ENCODE assay signal across 8 cellular contexts in the genomic region with DNA sequence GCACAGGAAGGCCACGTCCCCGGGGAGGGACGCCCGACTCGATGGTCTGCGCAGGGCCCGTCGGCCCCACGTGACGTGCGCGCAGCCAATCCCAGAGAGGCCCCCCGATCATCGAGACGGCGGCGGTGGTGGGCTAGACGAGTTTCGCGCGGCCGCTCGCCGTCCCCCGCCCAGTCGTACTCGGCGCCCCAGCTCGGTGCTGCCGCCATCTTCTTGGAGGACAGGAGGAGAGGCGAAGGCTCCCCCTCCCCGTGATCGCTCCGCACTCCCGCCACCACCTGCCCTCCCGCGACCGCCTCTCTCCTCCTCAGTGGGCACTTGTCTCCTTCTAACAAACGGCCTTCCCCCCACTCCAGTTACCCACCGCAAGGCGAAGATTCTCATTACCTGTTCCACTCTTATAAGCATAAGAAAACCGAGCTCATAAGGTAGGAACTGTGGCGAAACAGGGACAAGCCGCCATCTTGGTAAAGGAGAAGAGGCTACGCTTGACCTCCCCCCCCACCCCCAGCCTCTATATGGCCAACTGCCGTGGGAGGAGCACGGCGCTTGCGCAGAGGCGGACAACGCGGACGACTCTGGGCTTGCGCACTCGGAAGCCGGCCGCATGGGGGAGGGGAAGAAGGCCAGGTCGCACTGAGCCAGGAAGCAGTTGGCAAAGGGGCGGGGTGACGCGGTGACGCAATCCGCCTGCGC. TPM values are rescaled to one million over a fixed set of nuclear protein-coding genes. Genes with fewer than 3 reads are reported as not detected.
DNase-seq lines count a peak whose midpoint lies in the region; ATAC-seq lines count a peak whose summit lies in the region.

A gene with protein sequence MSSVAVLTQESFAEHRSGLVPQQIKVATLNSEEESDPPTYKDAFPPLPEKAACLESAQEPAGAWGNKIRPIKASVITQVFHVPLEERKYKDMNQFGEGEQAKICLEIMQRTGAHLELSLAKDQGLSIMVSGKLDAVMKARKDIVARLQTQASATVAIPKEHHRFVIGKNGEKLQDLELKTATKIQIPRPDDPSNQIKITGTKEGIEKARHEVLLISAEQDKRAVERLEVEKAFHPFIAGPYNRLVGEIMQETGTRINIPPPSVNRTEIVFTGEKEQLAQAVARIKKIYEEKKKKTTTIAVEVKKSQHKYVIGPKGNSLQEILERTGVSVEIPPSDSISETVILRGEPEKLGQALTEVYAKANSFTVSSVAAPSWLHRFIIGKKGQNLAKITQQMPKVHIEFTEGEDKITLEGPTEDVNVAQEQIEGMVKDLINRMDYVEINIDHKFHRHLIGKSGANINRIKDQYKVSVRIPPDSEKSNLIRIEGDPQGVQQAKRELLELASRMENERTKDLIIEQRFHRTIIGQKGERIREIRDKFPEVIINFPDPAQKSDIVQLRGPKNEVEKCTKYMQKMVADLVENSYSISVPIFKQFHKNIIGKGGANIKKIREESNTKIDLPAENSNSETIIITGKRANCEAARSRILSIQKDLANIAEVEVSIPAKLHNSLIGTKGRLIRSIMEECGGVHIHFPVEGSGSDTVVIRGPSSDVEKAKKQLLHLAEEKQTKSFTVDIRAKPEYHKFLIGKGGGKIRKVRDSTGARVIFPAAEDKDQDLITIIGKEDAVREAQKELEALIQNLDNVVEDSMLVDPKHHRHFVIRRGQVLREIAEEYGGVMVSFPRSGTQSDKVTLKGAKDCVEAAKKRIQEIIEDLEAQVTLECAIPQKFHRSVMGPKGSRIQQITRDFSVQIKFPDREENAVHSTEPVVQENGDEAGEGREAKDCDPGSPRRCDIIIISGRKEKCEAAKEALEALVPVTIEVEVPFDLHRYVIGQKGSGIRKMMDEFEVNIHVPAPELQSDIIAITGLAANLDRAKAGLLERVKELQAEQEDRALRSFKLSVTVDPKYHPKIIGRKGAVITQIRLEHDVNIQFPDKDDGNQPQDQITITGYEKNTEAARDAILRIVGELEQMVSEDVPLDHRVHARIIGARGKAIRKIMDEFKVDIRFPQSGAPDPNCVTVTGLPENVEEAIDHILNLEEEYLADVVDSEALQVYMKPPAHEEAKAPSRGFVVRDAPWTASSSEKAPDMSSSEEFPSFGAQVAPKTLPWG (N-terminal part only) (minus strand): TSS at position 490 of the 696 bp plus-strand sequence. CDS start 48,803 bp downstream, outside the sequence.

- peaks cover 52% of the 10 kb centered on the region for H4K20me1 ChIP-seq in BLaER1

- H3K4me2 ChIP-seq in BLaER1 = peak within 1 kb of the TSS; percentile 81

- peak within 1 kb of the TSS; percentile 99 for H3K27ac ChIP-seq in BLaER1

- no peaks in the 10 kb centered on the region for H3K27me3 Mint-ChIP-seq in activated CD4-positive, alpha-beta T cell treated with anti-CD3 and anti-CD28 coated beads, Interleukin-2, amount 10 ng/mL, durations not matched to agents 7 days and 5 days

- peak within 1 kb of the TSS; percentile 98 for H3K9ac ChIP-seq in BLaER1

- H3K4me1 ChIP-seq in BLaER1 = peaks cover 75% of the 10 kb centered on the region

- peaks cover 40% of the 10 kb centered on the region for H3K36me3 Mint-ChIP-seq in activated CD4-positive, alpha-beta T cell treated with anti-CD3 and anti-CD28 coated beads, Interleukin-2, amount 10 ng/mL, durations not matched to agents 7 days and 5 days (ENCODE audit: low read depth)

- peak; percentile 67 for ATAC-seq in GM19328 (IDR thresholded peaks at IDR 0.05; ENCODE audit: unreplicated experiment)
- peak; percentile 61 for ATAC-seq in HG03520 (IDR thresholded peaks at IDR 0.05; ENCODE audit: unreplicated experiment)
- peak; percentile 82 for ATAC-seq in left lobe of liver

- H3K4me3 Mint-ChIP-seq in activated CD4-positive, alpha-beta T cell treated with anti-CD3 and anti-CD28 coated beads, Interleukin-2, amount 10 ng/mL, durations not matched to agents 7 days and 5 days = peak within 1 kb of the TSS; percentile 89

- peaks cover 16% of the 10 kb centered on the region; the same call in 1 of the 2 replicates for H3K36me3 ChIP-seq in BLaER1

- no peaks in the 10 kb centered on the region for H3K27me3 ChIP-seq in BLaER1

- H3K9me3 ChIP-seq in BLaER1 = no peaks in the 10 kb centered on the region

- H3K9me3 Mint-ChIP-seq in activated CD4-positive, alpha-beta T cell treated with anti-CD3 and anti-CD28 coated beads, Interleukin-2, amount 10 ng/mL, durations not matched to agents 7 days and 5 days = no peaks in the 10 kb centered on the region

- peaks cover 74% of the 10 kb centered on the region for H3K4me1 Mint-ChIP-seq in activated CD4-positive, alpha-beta T cell treated with anti-CD3 and anti-CD28 coated beads, Interleukin-2, amount 10 ng/mL, durations not matched to agents 7 days and 5 days

- peak within 1 kb of the TSS; percentile 98 for H3K27ac Mint-ChIP-seq in activated CD4-positive, alpha-beta T cell treated with anti-CD3 and anti-CD28 coated beads, Interleukin-2, amount 10 ng/mL, durations not matched to agents 7 days and 5 days

- DNase-seq in NCI-H526 treated with DMSO at 0.1 percent for 48 hours (lab: John Stamatoyannopoulos, UW) (peak; percentile 97), cortex of kidney (lab: John Stamatoyannopoulos, UW) (peak; percentile 99), left lobe of liver (ENCODE audit: low spot score) (peak; percentile 100)
- peak; percentile 100 for DNase-seq in activated CD4-positive, alpha-beta T cell treated with anti-CD3 and anti-CD28 coated beads, Interleukin-2, amount 10 ng/mL, durations not matched to agents 7 days and 5 days
- peak; percentile 100 for DNase-seq in stimulated activated CD4-positive, alpha-beta T cell treated with anti-CD3 and anti-CD28 coated beads, Interleukin-2, amount 100 ng/mL, for 4 hours (ENCODE audit: low read depth)

- CTCF ChIA-PET in activated CD4-positive, alpha-beta T cell treated with anti-CD3 and anti-CD28 coated beads, Interleukin-2, amount 10 ng/mL, durations not matched to agents 7 days and 5 days (lab: Charles Lee) = interaction anchor here (1.0 to 1.8 kb wide), 4 partner anchors 12 to 21 kb away, joined by 3 to 6 read pairs (median 4); no protein-coding TSS in a partner anchor

- POLR2A ChIA-PET in activated CD4-positive, alpha-beta T cell treated with anti-CD3 and anti-CD28 coated beads, Interleukin-2, amount 10 ng/mL, durations not matched to agents 7 days and 5 days (lab: Charles Lee) = interaction anchor here (0.6 kb wide), 1 partner anchor 14 kb away, joined by 3 read pairs; no protein-coding TSS in a partner anchor

- peak within 1 kb of the TSS; percentile 87 for H3K4me3 ChIP-seq in BLaER1

RNA-seq across cellular contexts. Expression of the gene that starts here (rescaled TPM):
- 100 to 1,000 TPM; 198 to 203 TPM for total RNA-seq in activated CD4-positive, alpha-beta T cell treated with anti-CD3 and anti-CD28 coated beads, Interleukin-2, amount 10 ng/mL, durations not matched to agents 7 days and 5 days
- 490 TPM for total RNA-seq in left lobe of liver

Comparison
In these comparisons a context has a peak if more than half of its experiments do, and no peak if none do; other contexts are left out.
1. Peak in every context shown above with its lines: DNase-seq, ATAC-seq, H3K4me3 ChIP-seq and H3K27ac ChIP-seq.